In genomic region chr9:5438301-5439162, GRCh38 we compare ENCODE assay signal across 7 cellular contexts. TPM values are rescaled to one million over a fixed set of nuclear protein-coding genes. Genes with fewer than 3 reads are reported as not detected.
DNase-seq lines count a peak whose midpoint lies in the region; ATAC-seq and TF ChIP-seq lines count a peak whose summit lies in the region.

No MANE protein-coding gene starts in this region.

- H3K36me3 ChIP-seq in RWPE2 (ENCODE audit: low read depth), result peaks cover 14% of the 10 kb centered on the region
- no peaks in the 10 kb centered on the region for H3K36me3 ChIP-seq in mammary epithelial cell (ENCODE audit: insufficient read depth, low read length)

- peak; percentile 55 for ATAC-seq in GM18861 (IDR thresholded peaks at IDR 0.05; ENCODE audit: unreplicated experiment)
- peak; percentile 31 for ATAC-seq in HG02840 (IDR thresholded peaks at IDR 0.05; ENCODE audit: low FRiP score, unreplicated experiment)
- no peak for ATAC-seq in RWPE2 (ENCODE audit: low read depth)
- ATAC-seq in memory B cell (ENCODE audit: low read depth), result peak; percentile 66

- in situ Hi-C loops in mammary epithelial cell (cut with MboI; ENCODE audit: low sequenced_read_pairs in 2 of 2), result loop anchor here (25.0 kb wide), 2 partner anchors 251 to 676 kb away; partner anchors contain the start of gene INSL6 (in 1 of the 2)

- H3K4me1 ChIP-seq in RWPE2 (ENCODE audit: insufficient read depth, poor library complexity, severe bottlenecking), result peaks cover 14% of the 10 kb centered on the region
- H3K4me1 ChIP-seq in mammary epithelial cell (ENCODE audit: insufficient read depth, low read length), result peaks cover 30% of the 10 kb centered on the region

- H3K4me3 Mint-ChIP-seq in memory B cell, result peak overlapping the region; percentile 90

- no peaks in the 10 kb centered on the region for H3K9me3 Mint-ChIP-seq in memory B cell

- no peaks in the 10 kb centered on the region for H3K27me3 Mint-ChIP-seq in memory B cell

- CTCF ChIA-PET in mammary epithelial cell (lab: Charles Lee; ENCODE audit: low non-redundant PET), result interaction anchor here (0.7 kb wide), 1 partner anchor 519 kb away, joined by 6 read pairs; no protein-coding TSS in a partner anchor

- peaks cover 2% of the 10 kb centered on the region for H3K79me2 ChIP-seq in mammary epithelial cell (ENCODE audit: insufficient read depth, low read length)

- H3K4me1 Mint-ChIP-seq in memory B cell, result peaks cover 29% of the 10 kb centered on the region

- H3K36me3 Mint-ChIP-seq in memory B cell, result peaks cover 8% of the 10 kb centered on the region

- TF ChIP-seq CTCF in RWPE2 (IDR thresholded peaks at IDR 0.05; ENCODE audit: poor library complexity, severe bottlenecking) (no peak), mammary epithelial cell (conservative IDR thresholded peaks at IDR 0.05 in 1 of 2, IDR thresholded peaks at IDR 0.05 in 1 of 2; ENCODE audit: extremely low read depth in 1 of 2, insufficient read depth in 1 of 2, low read depth in 1 of 2, low read length in 2 of 2) (no peak)

- H2AFZ ChIP-seq in mammary epithelial cell (ENCODE audit: low read depth, low read length), result peak overlapping the region; percentile 83

- 73% methylated on average over 19 of the region's 21 CpGs for WGBS in mammary epithelial cell (ENCODE audit: low coverage, missing lambda C conversion rate)

- H3K9me3 ChIP-seq in RWPE2 (ENCODE audit: severe bottlenecking) (no peaks in the 10 kb centered on the region), mammary epithelial cell (replicated peaks; ENCODE audit: insufficient read depth, low read length) (no peaks in the 10 kb centered on the region)

- no peaks in the 10 kb centered on the region for H3K27me3 ChIP-seq in RWPE2 (ENCODE audit: insufficient read depth, poor library complexity, severe bottlenecking)
- H3K27me3 ChIP-seq in mammary epithelial cell (ENCODE audit: insufficient read depth, low read length), result no peaks in the 10 kb centered on the region

- H3K4me3 ChIP-seq in RWPE2 (ENCODE audit: severe bottlenecking) (peak overlapping the region; percentile 44), mammary epithelial cell (replicated peaks in 1 of 3; ENCODE audit: insufficient read depth in 1 of 3, low read depth in 2 of 3, low read length in 3 of 3) (peak overlapping the region; percentile 67 to 87 (median 75))

- H3K27ac ChIP-seq in RWPE2 (ENCODE audit: poor library complexity, severe bottlenecking) (peak overlapping the region; percentile 86), mammary epithelial cell (ENCODE audit: insufficient read depth, low read depth, low read length) (peak overlapping the region; percentile 82), substantia nigra (ENCODE audit: low read depth, low read length, poor library complexity, severe bottlenecking) (peak overlapping the region; percentile 95)

- dilution Hi-C loops in mammary epithelial cell (cut with HindIII; ENCODE audit: low sequenced_read_pairs), result no loop called here

- H3K9ac ChIP-seq in mammary epithelial cell (ENCODE audit: insufficient read depth, low read length), result no peak overlapping the region

- no peaks in the 10 kb centered on the region for H4K20me1 ChIP-seq in mammary epithelial cell (ENCODE audit: insufficient read depth, low read length)

- BruUV-seq in mammary epithelial cell (replicated peaks; lab: Mats Ljungman, UMichigan), result no TSS peak

- intact Hi-C loops in mammary epithelial cell (cut with micrococcal nuclease), result loop anchor here (5.0 to 10.0 kb wide), 3 partner anchors 681 to 774 kb away; partner anchors contain the start of genes AK3, PLPP6 and SPATA6L

- H3K4me2 ChIP-seq in mammary epithelial cell (ENCODE audit: insufficient read depth, low read depth, low read length), result peak overlapping the region; percentile 82

- H3K27ac Mint-ChIP-seq in memory B cell, result peak overlapping the region; percentile 99

- no peak for DNase-seq in RWPE2 (ENCODE audit: low spot score)
- DNase-seq in mammary epithelial cell, result peak; percentile 63
- DNase-seq in memory B cell (ENCODE audit: low spot score in 2 of 2), result peak; percentile 50 to 69
- no peak for DNase-seq in substantia nigra (lab: John Stamatoyannopoulos, UW)
- DNase-seq in A172 (ENCODE audit: low spot score), result no peak

RNA-seq across cellular contexts. Expression of gene PLGRKT, which starts 0.8 kb away (rescaled TPM):
- 10 to 100 TPM; 13.3 to 31.2 TPM for total RNA-seq in mammary epithelial cell
- polyA plus RNA-seq in mammary epithelial cell, result 15.5 TPM
- polyA minus RNA-seq in mammary epithelial cell, result 6.5 TPM
- 11.5 and 25.2 TPM in 2 replicates for total RNA-seq in A172 (2014; rRNA removed; shearing (Covaris generic))

RNA-seq across cellular contexts. Expression of gene CD274, which starts 11.8 kb away (rescaled TPM):
- total RNA-seq in mammary epithelial cell, result 10 to 100 TPM; 19.5 to 30.6 TPM
- 6.5 TPM for polyA plus RNA-seq in mammary epithelial cell
- polyA minus RNA-seq in mammary epithelial cell, result not detected
- 1.4 and 2.2 TPM in 2 replicates for total RNA-seq in A172 (2014; rRNA removed; shearing (Covaris generic))

Comparison
In these comparisons a context has a peak if more than half of its experiments do, and no peak if none do; other contexts are left out.
1. DNase-seq: peak in mammary epithelial cell (single experiment) and memory B cell (2 of 2); none in RWPE2 (single experiment), substantia nigra (0 of 49) and A172 (single experiment).
2. Peak in every context shown above with its lines, with median percentiles within 50 percentile points of each other: H3K27ac ChIP-seq.